ENCODE assay signal across 19 cellular contexts in genomic region chr10:62399211-62399610, GRCh38. TPM values are rescaled to one million over a fixed set of nuclear protein-coding genes. Genes with fewer than 3 reads are reported as not detected.
DNase-seq lines count a peak whose midpoint lies in the region; ATAC-seq and TF ChIP-seq lines count a peak whose summit lies in the region.
"Had no signal": no experiment of that assay in that cellular context is flagged by ENCODE, and none has a peak within 500 bp of the region (broad histone marks: within the 10 kb centered on the region; RNA-seq: fewer than 3 reads in every experiment).

No MANE protein-coding gene starts in this region.

- H3K4me1 ChIP-seq in right atrium auricular region = no peaks in the 10 kb centered on the region
- H3K4me1 ChIP-seq: A549; BLaER1 treated with 17β-estradiol and CSF1 and Interleukin-3, amounts not matched to agents 10 nM and 100 nM had no signal

- H3K4me3 Mint-ChIP-seq in MCF 10A (ENCODE audit: unreplicated experiment) = no peak overlapping the region
- H3K4me3 Mint-ChIP-seq: CD8-positive, alpha-beta T cell had no signal

- no peaks in the 10 kb centered on the region for H3K27me3 Mint-ChIP-seq in MCF 10A (ENCODE audit: insufficient read depth, unreplicated experiment)

- H3K36me3 ChIP-seq in brain microvascular endothelial cell (replicated peaks) (no peaks in the 10 kb centered on the region), right atrium auricular region (no peaks in the 10 kb centered on the region)
- H3K36me3 ChIP-seq: BLaER1 treated with 17β-estradiol and CSF1 and Interleukin-3, amounts not matched to agents 10 nM and 100 nM had no signal

- no TSS peak for BruUV-seq in MCF 10A (replicated peaks; lab: Mats Ljungman, UMichigan)

- H3K27ac Mint-ChIP-seq in MCF 10A (ENCODE audit: low read depth, unreplicated experiment) = no peak overlapping the region
- H3K27ac Mint-ChIP-seq: CD8-positive, alpha-beta T cell had no signal

- no peak for TF ChIP-seq CTCF in brain microvascular endothelial cell (IDR thresholded peaks at IDR 0.05; ENCODE audit: low read depth, low read length, missing control alignments)
- TF ChIP-seq CTCF in MCF 10A (IDR thresholded peaks at IDR 0.05; ENCODE audit: unreplicated experiment) = no peak
- TF ChIP-seq CTCF in right atrium auricular region (IDR thresholded peaks at IDR 0.05) = no peak

- in situ Hi-C loops in brain microvascular endothelial cell (cut with HindIII; ENCODE audit: low pct_ligation_motif_present, low sequenced_read_pairs) = no loop called here

- H3K9me3 Mint-ChIP-seq in MCF 10A (ENCODE audit: unreplicated experiment) = no peaks in the 10 kb centered on the region
- H3K9me3 Mint-ChIP-seq: CD8-positive, alpha-beta T cell had no signal

- intact Hi-C loops in MCF 10A (cut with micrococcal nuclease) = no loop called here

- POLR2A ChIA-PET in MCF 10A (lab: Yijun Ruan, JAX) = no interaction called here

- DNase-seq in EH (ENCODE audit: low read depth) (peak; percentile 62), M059J (ENCODE audit: low read depth) (peak; percentile 27), brain microvascular endothelial cell (peak; percentile 67), iris pigment epithelial cell (ENCODE audit: low read depth) (peak; percentile 25), putamen (ENCODE audit: low spot score) (no peak), MCF 10A (ENCODE audit: unreplicated experiment) (no peak), right atrium auricular region (ENCODE audit: low spot score) (no peak)
- DNase-seq: Calu3; CD8-positive, alpha-beta T cell; NCI-H1092; NCI-H1436 treated with DMSO at 0.1 percent for 48 hours; NCI-H2029; NCI-H345; NCI-H526; PC-3 had no signal

- ATAC-seq in HG03095 (IDR thresholded peaks at IDR 0.05; ENCODE audit: unreplicated experiment) = no peak
- ATAC-seq: A549; CD8-positive, alpha-beta T cell; PC-3 had no signal

- H3K27me3 ChIP-seq in brain microvascular endothelial cell (replicated peaks) (no peaks in the 10 kb centered on the region), right atrium auricular region (no peaks in the 10 kb centered on the region)
- H3K27me3 ChIP-seq: BLaER1 treated with 17β-estradiol and CSF1 and Interleukin-3, amounts not matched to agents 10 nM and 100 nM had no signal

- H3K4me3 ChIP-seq in brain microvascular endothelial cell (ENCODE audit: low read depth, low read length) = no peak overlapping the region
- H3K4me3 ChIP-seq in right atrium auricular region = no peak overlapping the region
- H3K4me3 ChIP-seq: A549; BLaER1 treated with 17β-estradiol and CSF1 and Interleukin-3, amounts not matched to agents 10 nM and 100 nM had no signal

- no peaks in the 10 kb centered on the region for H3K36me3 Mint-ChIP-seq in MCF 10A (ENCODE audit: insufficient read depth, unreplicated experiment)
- H3K36me3 Mint-ChIP-seq: CD8-positive, alpha-beta T cell had no signal

- H3K27ac ChIP-seq in brain microvascular endothelial cell = no peak overlapping the region
- H3K27ac ChIP-seq in right atrium auricular region = no peak overlapping the region
- H3K27ac ChIP-seq: A549; BLaER1 treated with 17β-estradiol and CSF1 and Interleukin-3, amounts not matched to agents 10 nM and 100 nM had no signal

- H3K4me1 Mint-ChIP-seq in MCF 10A (ENCODE audit: insufficient read depth, unreplicated experiment) = peaks cover 5% of the 10 kb centered on the region

- no peaks in the 10 kb centered on the region for H3K9me3 ChIP-seq in right atrium auricular region
- H3K9me3 ChIP-seq: A549; BLaER1 treated with 17β-estradiol and CSF1 and Interleukin-3, amounts not matched to agents 10 nM and 100 nM had no signal

- CTCF ChIA-PET in MCF 10A (lab: Yijun Ruan, JAX) = no interaction called here

RNA-seq across cellular contexts. Expression of gene ZNF365, which starts 25.0 kb away (rescaled TPM):
- total RNA-seq in M059J (2014; rRNA removed; shearing (Covaris generic)) = 2.9 and 3.2 TPM in 2 replicates
- total RNA-seq in MCF 10A (2022) (1.3 and 2.9 TPM in 2 replicates), right atrium auricular region (1 to 10 TPM; 1.1 to 3.6 TPM)
- total RNA-seq: HT-29 had no signal

Comparison
In these comparisons a context has a peak if more than half of its experiments do, and no peak if none do; other contexts are left out.
1. DNase-seq: peak in EH (single experiment), M059J (single experiment), brain microvascular endothelial cell (single experiment) and iris pigment epithelial cell (single experiment); none in putamen (single experiment), MCF 10A (single experiment) and right atrium auricular region (single experiment).